21 cellular contexts compared by ENCODE assay signal in the genomic region with DNA sequence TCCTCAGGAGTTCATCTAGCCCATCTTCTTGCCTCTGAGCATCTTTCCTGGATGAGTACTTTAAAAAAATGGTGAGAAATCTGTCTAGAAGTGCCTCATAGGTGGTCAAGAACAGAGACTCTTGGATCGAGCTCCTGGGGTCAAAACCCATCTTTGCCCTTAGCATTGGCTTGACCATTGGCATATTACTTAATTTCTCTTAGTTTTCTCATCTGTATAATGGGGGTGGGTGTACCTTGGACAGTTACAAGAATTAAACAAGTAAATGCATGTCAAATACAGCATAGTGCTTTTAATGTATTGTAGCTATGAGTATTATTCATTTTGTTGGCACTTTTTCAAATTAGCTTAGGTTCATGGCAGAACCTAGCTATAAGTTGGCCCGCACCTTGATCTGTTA. TPM values are rescaled to one million over a fixed set of nuclear protein-coding genes. Genes with fewer than 3 reads are reported as not detected.
"Had no signal": no experiment of that assay in that cellular context is flagged by ENCODE, and none has a peak within 500 bp of the region (broad histone marks: within the 10 kb centered on the region; RNA-seq: fewer than 3 reads in every experiment).

No MANE protein-coding gene starts in this region.

- H3K27me3 Mint-ChIP-seq: naive thymus-derived CD4-positive, alpha-beta T cell had no signal

- H3K36me3 ChIP-seq: esophagus squamous epithelium had no signal

- H3K4me3 ChIP-seq: body of pancreas, esophagus squamous epithelium, mucosa of descending colon had no signal

- H3K9me3 ChIP-seq: body of pancreas, esophagus squamous epithelium, mucosa of descending colon had no signal

- ATAC-seq: body of pancreas, left ventricle myocardium superior had no signal

- H3K27me3 ChIP-seq: body of pancreas had no signal

- H3K36me3 Mint-ChIP-seq: memory B cell, type B pancreatic cell had no signal

- H3K27ac Mint-ChIP-seq: memory B cell, type B pancreatic cell had no signal

- H3K27ac ChIP-seq: body of pancreas, esophagus squamous epithelium had no signal

- H3K9me3 Mint-ChIP-seq: activated T-cell treated with anti-CD3 and anti-CD28 coated beads, Interleukin-2, amount 50 U/mL, for 72 hours; memory B cell; type B pancreatic cell had no signal

- DNase-seq: activated CD4-positive, alpha-beta T cell treated with anti-CD3 and anti-CD28 coated beads, Interleukin-2, amount 50 U/mL, for 1 hour; activated T-cell treated with anti-CD3 and anti-CD28 coated beads, Interleukin-2, amount 50 U/mL, for 72 hours; amniotic stem cell; body of pancreas; cortex of kidney; effector CD4-positive, alpha-beta T cell; esophagus squamous epithelium; kidney glomerular epithelial cell; left ventricle myocardium superior; mucosa of descending colon; naive thymus-derived CD4-positive, alpha-beta T cell; nucleus accumbens; posterior cingulate gyrus; stimulated activated CD4-positive, alpha-beta T cell treated with anti-CD3 and anti-CD28 coated beads, Interleukin-2, amount 100 ng/mL, for 48 hours; stimulated activated naive CD4-positive, alpha-beta T cell treated with Interleukin-2 at 50 U/mL for 16 hours; SW 1271; T-helper 9 cell had no signal

- H3K4me3 Mint-ChIP-seq: memory B cell, type B pancreatic cell had no signal

RNA-seq across cellular contexts. Expression of a gene that starts 36.8 kb away (rescaled TPM):
- total RNA-seq: endothelial cell of umbilical vein, SK-MEL-5 had no signal
- polyA plus RNA-seq: naive thymus-derived CD4-positive, alpha-beta T cell had no signal
